1 cellular context compared by ENCODE assay signal in genomic region chr7:154684651-154685563, GRCh38.
TF ChIP-seq lines count a peak whose summit lies in the region.

No MANE protein-coding gene starts in this region.

TF ChIP-seq in SK-N-SH, 30 proteins besides CTCF, POLR2A, EP300 and RAD21 (continued from another document):
- no peak for TF ChIP-seq ZBTB33 (IDR thresholded peaks at IDR 0.05; ENCODE audit: borderline replicate concordance, low read depth)
- TF ChIP-seq MXI1 (IDR thresholded peaks at IDR 0.05; ENCODE audit: low read depth, low read length): peak; percentile 81
- TF ChIP-seq USF2 (IDR thresholded peaks at IDR 0.05; ENCODE audit: borderline replicate concordance, low read depth, low read length): no peak
- TF ChIP-seq FOSL2 (IDR thresholded peaks at IDR 0.05; ENCODE audit: borderline replicate concordance, low read depth): no peak
- no peak for TF ChIP-seq PBX3 (IDR thresholded peaks at IDR 0.05)
- no peak for TF ChIP-seq RFX5 (IDR thresholded peaks at IDR 0.05; ENCODE audit: low read length)
- peak; percentile 57 for TF ChIP-seq CHD2 (IDR thresholded peaks at IDR 0.05; ENCODE audit: low read length, partially characterized antibody)
- TF ChIP-seq USF1 (IDR thresholded peaks at IDR 0.05; ENCODE audit: borderline replicate concordance, low read depth): no peak
- TF ChIP-seq GABPA (IDR thresholded peaks at IDR 0.05; ENCODE audit: low read depth): no peak
- TF ChIP-seq NRF1 (IDR thresholded peaks at IDR 0.05; ENCODE audit: low read depth, low read length): no peak
- TF ChIP-seq SMC3 (IDR thresholded peaks at IDR 0.05; ENCODE audit: low read depth, low read length): no peak
- no peak for TF ChIP-seq JUND (IDR thresholded peaks at IDR 0.05)
- no peak for TF ChIP-seq MEF2A (IDR thresholded peaks at IDR 0.05; ENCODE audit: borderline replicate concordance, low read depth)
- no peak for TF ChIP-seq TCF12 (IDR thresholded peaks at IDR 0.05)
- TF ChIP-seq POLR2AphosphoS5 (IDR thresholded peaks at IDR 0.05; ENCODE audit: low read depth, low read length): no peak
- no peak for TF ChIP-seq NFIC (IDR thresholded peaks at IDR 0.05; ENCODE audit: borderline replicate concordance)
- TF ChIP-seq IRF3 (IDR thresholded peaks at IDR 0.05; ENCODE audit: low read depth, low read length): no peak
- TF ChIP-seq YY1 (IDR thresholded peaks at IDR 0.05; ENCODE audit: low read depth): no peak
- no peak for TF ChIP-seq RXRA (IDR thresholded peaks at IDR 0.05; ENCODE audit: borderline replicate concordance, low read depth)
